Comparison of ENCODE assay signal across 20 cellular contexts in genomic region chr4:169064281-169064680, GRCh38. TPM values are rescaled to one million over a fixed set of nuclear protein-coding genes. Genes with fewer than 3 reads are reported as not detected.
DNase-seq lines count a peak whose midpoint lies in the region; FAIRE-seq and TF ChIP-seq lines count a peak whose summit lies in the region.
"Had no signal": no experiment of that assay in that cellular context is flagged by ENCODE, and none has a peak within 500 bp of the region (broad histone marks: within the 10 kb centered on the region; RNA-seq: fewer than 3 reads in every experiment).

No MANE protein-coding gene starts in this region.

- peak overlapping the region; percentile 76 to 82 for H3K27ac ChIP-seq in right atrium auricular region
- no peak overlapping the region for H3K27ac ChIP-seq in left ventricle myocardium inferior (replicated peaks)
- H3K27ac ChIP-seq in subcutaneous abdominal adipose tissue (ENCODE audit: low read depth, low read length), result peak overlapping the region; percentile 71
- H3K27ac ChIP-seq: BLaER1 treated with 17β-estradiol and CSF1 and Interleukin-3, amounts not matched to agents 10 nM and 100 nM; SK-N-MC had no signal

- H3K4me1 ChIP-seq in right atrium auricular region (peaks cover 0 to 51% of the 10 kb centered on the region in 2 donors), left ventricle myocardium inferior (peaks cover 52% of the 10 kb centered on the region), subcutaneous abdominal adipose tissue (ENCODE audit: control insufficient read depth in 5 of 5, insufficient read depth in 5 of 5, low read length in 5 of 5) (peaks cover 9 to 49% (median 37%) of the 10 kb centered on the region in 5 donors)

- H3K4me3 ChIP-seq in right atrium auricular region, result no peak overlapping the region
- H3K4me3 ChIP-seq in left ventricle myocardium inferior, result no peak overlapping the region
- H3K4me3 ChIP-seq in bronchial epithelial cell (ENCODE audit: low read depth, low read length), result no peak overlapping the region
- no peak overlapping the region for H3K4me3 ChIP-seq in foreskin fibroblast (ENCODE audit: low read depth in 1 of 2, low read length in 2 of 2)
- no peak overlapping the region for H3K4me3 ChIP-seq in subcutaneous abdominal adipose tissue (ENCODE audit: low read depth in 1 of 5, low read length in 5 of 5)
- H3K4me3 ChIP-seq: BLaER1 treated with 17β-estradiol and CSF1 and Interleukin-3, amounts not matched to agents 10 nM and 100 nM; SK-N-MC had no signal

- TF ChIP-seq CTCF in right atrium auricular region (IDR thresholded peaks at IDR 0.05), result no peak
- no peak for TF ChIP-seq CTCF in left ventricle myocardium inferior (IDR thresholded peaks at IDR 0.05; ENCODE audit: borderline replicate concordance)
- TF ChIP-seq CTCF in bronchial epithelial cell (IDR thresholded peaks at IDR 0.05; ENCODE audit: insufficient read depth, low read length, severe bottlenecking), result no peak
- no peak for TF ChIP-seq CTCF in foreskin fibroblast (IDR thresholded peaks at IDR 0.05; ENCODE audit: low read depth, low read length)

- H3K9ac ChIP-seq in subcutaneous abdominal adipose tissue (ENCODE audit: low read length in 5 of 5), result no peak overlapping the region
- H3K9ac ChIP-seq: BLaER1 treated with 17β-estradiol and CSF1 and Interleukin-3, amounts not matched to agents 10 nM and 100 nM had no signal

- DNase-seq in right atrium auricular region (ENCODE audit: low spot score), result no peak
- DNase-seq in left ventricle myocardium inferior, result no peak
- peak; percentile 21 for DNase-seq in bronchial epithelial cell (ENCODE audit: low read depth)
- peak; percentile 38 to 81 for DNase-seq in foreskin fibroblast
- DNase-seq in T-helper 2 cell, result no peak
- DNase-seq in kidney tubule cell (ENCODE audit: low spot score), result no peak
- no peak for DNase-seq in iPS-NIHi7 (ENCODE audit: extremely low spot score)
- DNase-seq: CD8-positive, alpha-beta memory T cell; H7; HFFc6; KG1; NCI-H1417 treated with DMSO at 0.1 percent for 48 hours; NCI-H1930; NCI-H748 treated with DMSO at 0.1 percent for 48 hours; Right ventricle myocardium superior had no signal

- no peaks in the 10 kb centered on the region for H3K9me3 ChIP-seq in right atrium auricular region
- no peaks in the 10 kb centered on the region for H3K9me3 ChIP-seq in left ventricle myocardium inferior (replicated peaks)
- H3K9me3 ChIP-seq in subcutaneous abdominal adipose tissue (ENCODE audit: control insufficient read depth in 5 of 5, low read length in 5 of 5), result no peaks in the 10 kb centered on the region
- H3K9me3 ChIP-seq: BLaER1 treated with 17β-estradiol and CSF1 and Interleukin-3, amounts not matched to agents 10 nM and 100 nM had no signal

- FAIRE-seq in bronchial epithelial cell (lab: Jason Lieb, UNC), result no peak
- FAIRE-seq: D721Med, RCC 7860 had no signal

- H3K27me3 ChIP-seq in right atrium auricular region (no peaks in the 10 kb centered on the region), left ventricle myocardium inferior (ENCODE audit: low read depth) (no peaks in the 10 kb centered on the region), bronchial epithelial cell (ENCODE audit: control insufficient read depth, insufficient read depth, low read length) (no peaks in the 10 kb centered on the region), subcutaneous abdominal adipose tissue (ENCODE audit: control insufficient read depth in 5 of 5, insufficient read depth in 4 of 5, low read length in 5 of 5) (no peaks in the 10 kb centered on the region)
- H3K27me3 ChIP-seq: BLaER1 treated with 17β-estradiol and CSF1 and Interleukin-3, amounts not matched to agents 10 nM and 100 nM had no signal

- H3K36me3 ChIP-seq in right atrium auricular region (no peaks in the 10 kb centered on the region), left ventricle myocardium inferior (no peaks in the 10 kb centered on the region), bronchial epithelial cell (ENCODE audit: control insufficient read depth, insufficient read depth, low read length) (no peaks in the 10 kb centered on the region), subcutaneous abdominal adipose tissue (ENCODE audit: control insufficient read depth in 5 of 5, insufficient read depth in 5 of 5, low read length in 5 of 5) (no peaks in the 10 kb centered on the region)
- H3K36me3 ChIP-seq: BLaER1 treated with 17β-estradiol and CSF1 and Interleukin-3, amounts not matched to agents 10 nM and 100 nM had no signal

- intact Hi-C loops in left ventricle myocardium inferior (cut with micrococcal nuclease), result no loop called here

RNA-seq across cellular contexts. Expression of gene CBR4, which starts 54.2 kb away (rescaled TPM):
- total RNA-seq in right atrium auricular region (10 to 100 TPM in 1 of 2 donors, 1 to 10 TPM in 1; 9.9 to 18.9 TPM), left ventricle myocardium inferior (25.9 TPM), bronchial epithelial cell (9.5 and 14.7 TPM in 2 replicates)

Comparison
In these comparisons a context has a peak if more than half of its experiments do, and no peak if none do; other contexts are left out.
1. DNase-seq: peak in bronchial epithelial cell (single experiment) and foreskin fibroblast (2 of 2); none in right atrium auricular region (single experiment), left ventricle myocardium inferior (single experiment), T-helper 2 cell (0 of 5), kidney tubule cell (single experiment) and iPS-NIHi7 (single experiment).